In the genomic region with DNA sequence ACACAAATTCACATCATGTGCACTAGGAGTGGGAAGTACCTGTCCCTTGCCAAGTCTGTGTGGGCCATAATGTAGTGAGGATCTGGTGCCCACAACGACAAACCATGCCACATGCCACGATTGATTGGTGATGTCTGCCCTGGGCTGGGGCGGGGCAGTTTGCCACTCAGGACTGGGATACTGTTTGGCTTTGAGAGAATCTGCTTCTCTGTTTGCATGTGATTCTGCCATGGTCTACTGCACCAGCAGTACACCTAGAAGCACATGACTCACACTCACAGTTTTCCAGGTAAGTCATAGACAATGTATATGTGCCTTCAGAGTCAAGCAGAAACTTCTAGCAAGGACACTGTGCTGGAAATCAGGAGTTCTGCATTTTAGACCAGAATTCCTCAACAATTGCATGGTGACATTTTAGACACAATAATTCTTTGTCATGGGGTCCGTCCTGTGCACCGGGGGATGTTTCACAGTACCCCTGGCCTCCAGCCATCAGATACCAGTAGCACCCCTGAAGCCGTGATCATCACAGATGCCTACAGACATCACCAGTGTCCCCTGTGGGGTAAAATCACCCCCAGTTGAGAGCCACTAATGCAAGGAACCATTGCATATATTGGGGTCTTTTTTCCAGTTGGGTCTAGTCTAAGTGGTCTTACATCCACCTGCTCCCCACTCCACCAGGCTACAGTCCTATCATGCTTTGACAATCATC, we compare ENCODE assay signal across 18 cellular contexts.
DNase-seq lines count a peak whose midpoint lies in the region; ATAC-seq, FAIRE-seq and TF ChIP-seq lines count a peak whose summit lies in the region.
"Had no signal": no experiment of that assay in that cellular context is flagged by ENCODE, and none has a peak within 500 bp of the region (broad histone marks: within the 10 kb centered on the region; RNA-seq: fewer than 3 reads in every experiment).

No MANE protein-coding gene starts in this region.

- H3K27ac Mint-ChIP-seq in neural progenitor cell: peak overlapping the region; percentile 80
- H3K27ac Mint-ChIP-seq: CD4-positive, CD25-positive, alpha-beta regulatory T cell; T-cell had no signal

- H3K79me2 ChIP-seq in K562 (ENCODE audit: control insufficient read depth, insufficient read depth, low read length) (no peaks in the 10 kb centered on the region), neural progenitor cell (ENCODE audit: low read depth) (no peaks in the 10 kb centered on the region)

- H3K27me3 Mint-ChIP-seq in neural progenitor cell (ENCODE audit: insufficient read depth, low read depth): peaks cover 5% of the 10 kb centered on the region

- H3F3A ChIP-seq in neural progenitor cell (ENCODE audit: low read depth): no peaks in the 10 kb centered on the region

- H3K36me3 ChIP-seq in BLaER1 (no peaks in the 10 kb centered on the region), K562 (ENCODE audit: control insufficient read depth, insufficient read depth, low read length) (no peaks in the 10 kb centered on the region), neural progenitor cell (no peaks in the 10 kb centered on the region)

- H3K9ac ChIP-seq in BLaER1 (no peak overlapping the region), K562 (ENCODE audit: insufficient read depth in 1 of 2, low read depth in 2 of 2, low read length in 2 of 2) (no peak overlapping the region), neural progenitor cell (no peak overlapping the region)
- H3K9ac ChIP-seq: SK-N-SH had no signal

- H3K9me1 ChIP-seq in K562 (ENCODE audit: control insufficient read depth, insufficient read depth, low read length): peaks cover 3% of the 10 kb centered on the region

- in situ Hi-C loops in K562 (cut with MboI): no loop called here

- H3K4me2 ChIP-seq in BLaER1 (peak overlapping the region; percentile 84), K562 (ENCODE audit: insufficient read depth, low read length) (no peak overlapping the region), neural progenitor cell (no peak overlapping the region)
- H3K4me2 ChIP-seq: SK-N-SH had no signal

- no peak for ATAC-seq in K562
- ATAC-seq: GM12878, T-cell had no signal

- no TSS peak for BruUV-seq in K562 (replicated peaks; lab: Mats Ljungman, UMichigan)

- H3K4me3 ChIP-seq in BLaER1: no peak overlapping the region
- no peak overlapping the region for H3K4me3 ChIP-seq in GM12865 (ENCODE audit: low read depth, low read length)
- no peak overlapping the region for H3K4me3 ChIP-seq in K562
- H3K4me3 ChIP-seq in neural progenitor cell: no peak overlapping the region
- H3K4me3 ChIP-seq: GM12878 had no signal

- no peak overlapping the region for H2AFZ ChIP-seq in K562 (ENCODE audit: low read depth, low read length)
- no peak overlapping the region for H2AFZ ChIP-seq in neural progenitor cell (replicated peaks)

- H3K36me3 Mint-ChIP-seq in neural progenitor cell: no peaks in the 10 kb centered on the region
- H3K36me3 Mint-ChIP-seq: CD4-positive, CD25-positive, alpha-beta regulatory T cell; IgD-negative memory B cell; T-cell had no signal

- POLR2A ChIA-PET in K562 (lab: Yijun Ruan, JAX): no interaction called here

- WGBS in K562 (ENCODE audit: insufficient coverage, low coverage, missing lambda C conversion rate): 3% methylated on average over 6 of the region's 6 CpGs

- no peak overlapping the region for H3K27ac ChIP-seq in BLaER1
- H3K27ac ChIP-seq in K562 (ENCODE audit: extremely low read depth, low read depth, low read length): no peak overlapping the region
- no peak overlapping the region for H3K27ac ChIP-seq in neural progenitor cell

- H3K4me1 ChIP-seq in BLaER1 (peaks cover 84% of the 10 kb centered on the region), K562 (replicated peaks in 1 of 2; ENCODE audit: control insufficient read depth in 2 of 2, insufficient read depth in 2 of 2, low read length in 2 of 2) (peaks cover 13 to 26% of the 10 kb centered on the region in 2 experiments; a peak in 4 of 5 replicates), neural progenitor cell (peaks cover 3% of the 10 kb centered on the region)

- no peak for TF ChIP-seq POLR2A in K562 (conservative IDR thresholded peaks at IDR 0.05)

- H3K4me3 Mint-ChIP-seq in neural progenitor cell: no peak overlapping the region
- H3K4me3 Mint-ChIP-seq: CD4-positive, CD25-positive, alpha-beta regulatory T cell; T-cell had no signal

- H3K27me3 ChIP-seq in BLaER1 (peaks cover 52% of the 10 kb centered on the region), K562 (ENCODE audit: control insufficient read depth in 2 of 2, insufficient read depth in 2 of 2, low read length in 2 of 2) (peaks cover 38 to 66% of the 10 kb centered on the region in 2 experiments), neural progenitor cell (no peaks in the 10 kb centered on the region)

- peak; percentile 5 for DNase-seq in GM12865 (ENCODE audit: low read depth)
- DNase-seq in K562 (ENCODE audit: extremely low read depth in 1 of 4, low spot score in 3 of 4): no peak
- DNase-seq in neural progenitor cell (ENCODE audit: low spot score): no peak
- DNase-seq in MV-4-11 (lab: John Stamatoyannopoulos, UW): no peak
- no peak for DNase-seq in NCI-H524 treated with DMSO at 0.1 percent for 48 hours (lab: John Stamatoyannopoulos, UW)
- no peak for DNase-seq in NCI-H2081 (lab: John Stamatoyannopoulos, UW)
- DNase-seq: CD4-positive, CD25-positive, alpha-beta regulatory T cell; DMS79; H7; NCI-H2171 treated with DMSO at 0.1 percent for 48 hours; NCI-H510A treated with DMSO at 0.1 percent for 48 hours; SHP77; SK-N-SH; T-cell had no signal

- CTCF ChIA-PET in K562 (lab: Yijun Ruan, JAX; ENCODE audit: low intra/inter-chr PET ratio): no interaction called here

- intact Hi-C loops in K562 (cut with micrococcal nuclease): no loop called here

- no peak for TF ChIP-seq EP300 in K562 (IDR thresholded peaks at IDR 0.05; ENCODE audit: low read length)

- H3K9me3 ChIP-seq in BLaER1 (no peaks in the 10 kb centered on the region), K562 (replicated peaks; ENCODE audit: control insufficient read depth, insufficient read depth, low read depth, low read length) (no peaks in the 10 kb centered on the region), neural progenitor cell (ENCODE audit: low read depth) (no peaks in the 10 kb centered on the region)
- H3K9me3 ChIP-seq: SK-N-SH had no signal

- no peak for FAIRE-seq in K562 (lab: Jason Lieb, UNC)
- FAIRE-seq: GM12878, RCC 7860 had no signal

- peaks cover 59% of the 10 kb centered on the region for H4K20me1 ChIP-seq in BLaER1
- H4K20me1 ChIP-seq in K562 (replicated peaks; ENCODE audit: control insufficient read depth, insufficient read depth, low read length): no peaks in the 10 kb centered on the region
- H4K20me1 ChIP-seq in neural progenitor cell (ENCODE audit: low read depth): no peaks in the 10 kb centered on the region

- TF ChIP-seq CTCF in GM12865 (IDR thresholded peaks at IDR 0.05; ENCODE audit: insufficient read depth, low read depth, low read length, missing control alignments) (no peak), K562 (IDR thresholded peaks at IDR 0.05 in 2 of 3, conservative IDR thresholded peaks at IDR 0.05 in 1 of 3; ENCODE audit: insufficient read depth in 2 of 3, low read depth in 1 of 3, low read length in 3 of 3) (no peak), neural progenitor cell (IDR thresholded peaks at IDR 0.05) (no peak)

- TF ChIP-seq RAD21 in K562 (CRISPR knock-in tag; conservative IDR thresholded peaks at IDR 0.05 in 1 of 2, IDR thresholded peaks at IDR 0.05 in 1 of 2): no peak

- peaks cover 25% of the 10 kb centered on the region for H3K4me1 Mint-ChIP-seq in neural progenitor cell
- H3K4me1 Mint-ChIP-seq: CD4-positive, CD25-positive, alpha-beta regulatory T cell had no signal

- peaks cover 3% of the 10 kb centered on the region for H3K9me3 Mint-ChIP-seq in neural progenitor cell
- H3K9me3 Mint-ChIP-seq: IgD-negative memory B cell, T-cell had no signal

TF ChIP-seq in K562, 482 proteins besides CTCF, POLR2A, EP300 and RAD21:
- no peak for TF ChIP-seq RAD51 (IDR thresholded peaks at IDR 0.05; ENCODE audit: borderline replicate concordance, low read depth)
- TF ChIP-seq ZBTB17 (CRISPR knock-in tag; IDR thresholded peaks at IDR 0.05): peak; percentile 65; the same call in 1 of the 2 replicates
- TF ChIP-seq ZNF23 (CRISPR knock-in tag; IDR thresholded peaks at IDR 0.05): 0 out of 2 replicates have a peak, but pooled peaks have one; percentile 32
